ENCODE assay signal across 10 cellular contexts in the genomic region with DNA sequence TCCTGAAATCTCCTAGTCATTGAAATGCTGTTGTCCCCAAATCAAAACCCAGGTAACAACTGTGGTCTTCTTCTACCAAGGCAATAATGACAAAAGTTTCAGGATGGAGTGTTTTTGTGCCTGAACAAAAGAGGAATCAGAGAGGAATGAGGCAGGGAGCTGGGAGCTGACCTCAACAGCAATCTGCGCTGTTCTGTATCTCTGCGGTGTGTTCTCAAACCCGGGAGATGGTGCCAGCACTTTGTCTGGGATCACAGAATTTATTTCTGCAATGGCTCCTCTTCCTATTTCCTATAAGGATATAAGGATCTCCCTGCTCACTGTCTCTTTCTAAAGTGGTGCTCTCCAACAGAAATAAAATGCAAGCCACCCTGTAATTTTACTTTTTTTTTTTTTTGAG. TPM values are rescaled to one million over a fixed set of nuclear protein-coding genes. Genes with fewer than 3 reads are reported as not detected.
A peak's percentile ranks its signal among the peaks of the same experiment; 100 is the strongest.
DNase-seq lines count a peak whose midpoint lies in the region; ATAC-seq lines count a peak whose summit lies in the region.
"Had no signal": no experiment of that assay in that cellular context is flagged by ENCODE, and none has a peak within 500 bp of the region (broad histone marks: within the 10 kb centered on the region; RNA-seq: fewer than 3 reads in every experiment).

No MANE protein-coding gene starts in this region.

- H3K4me3 ChIP-seq in adipocyte (ENCODE audit: low read length) (peak overlapping the region; percentile 86), right cardiac atrium (ENCODE audit: low read length) (peak overlapping the region; percentile 68), skeletal muscle satellite cell (ENCODE audit: low read length) (peak overlapping the region; percentile 74)

- H3K27me3 ChIP-seq in adipocyte (replicated peaks; ENCODE audit: control insufficient read depth, insufficient read depth, low read length), result no peaks in the 10 kb centered on the region
- no peaks in the 10 kb centered on the region for H3K27me3 ChIP-seq in right cardiac atrium (ENCODE audit: control insufficient read depth, insufficient read depth)
- no peaks in the 10 kb centered on the region for H3K27me3 ChIP-seq in skeletal muscle satellite cell (ENCODE audit: control insufficient read depth, insufficient read depth, low read length)

- DNase-seq in adipocyte (ENCODE audit: low read depth), result peak; percentile 53
- no peak for DNase-seq in right cardiac atrium
- no peak for DNase-seq in activated CD4-positive, alpha-beta T cell treated with anti-CD3 and anti-CD28 coated beads, Interleukin-2, amount 50 U/mL, for 1 hour
- DNase-seq: DMS153; effector memory CD4-positive, alpha-beta T cell had no signal

- no peak overlapping the region for H3K27ac ChIP-seq in right cardiac atrium (ENCODE audit: low read length)

- no peaks in the 10 kb centered on the region for H3K36me3 ChIP-seq in ES-I3 (ENCODE audit: insufficient read depth, low read length)
- H3K36me3 ChIP-seq in adipocyte (ENCODE audit: control insufficient read depth, insufficient read depth, low read length, severe bottlenecking), result no peaks in the 10 kb centered on the region
- no peaks in the 10 kb centered on the region for H3K36me3 ChIP-seq in skeletal muscle satellite cell (ENCODE audit: insufficient read depth, low read length)

- H3K4me1 ChIP-seq in ES-I3 (ENCODE audit: insufficient read depth, low read length) (no peaks in the 10 kb centered on the region; the same call in none of the 2 replicates), adipocyte (ENCODE audit: control insufficient read depth, insufficient read depth, low read length) (peaks cover 30% of the 10 kb centered on the region), right cardiac atrium (ENCODE audit: control insufficient read depth, insufficient read depth, low read length) (peaks cover under 1% of the 10 kb centered on the region), skeletal muscle satellite cell (ENCODE audit: control insufficient read depth, insufficient read depth, low read length) (peaks cover 18% of the 10 kb centered on the region)

- H3K4me2 ChIP-seq in skeletal muscle satellite cell (ENCODE audit: low read length), result peak overlapping the region; percentile 82

- intact Hi-C loops in right cardiac atrium (cut with DNase I), result no loop called here

- 24% methylated on average over 3 of the region's 3 CpGs for WGBS in right cardiac atrium

- H3K9me3 ChIP-seq in ES-I3 (ENCODE audit: control insufficient read depth, insufficient read depth, low read length), result no peaks in the 10 kb centered on the region
- no peaks in the 10 kb centered on the region for H3K9me3 ChIP-seq in adipocyte (ENCODE audit: control insufficient read depth, low read length)
- no peaks in the 10 kb centered on the region for H3K9me3 ChIP-seq in right cardiac atrium (ENCODE audit: control insufficient read depth, low read length)
- no peaks in the 10 kb centered on the region for H3K9me3 ChIP-seq in skeletal muscle satellite cell (replicated peaks; ENCODE audit: low read length)

- H3K9ac ChIP-seq in ES-I3 (ENCODE audit: low read depth, low read length), result peak overlapping the region; percentile 67; the same call in 1 of the 2 replicates
- H3K9ac ChIP-seq in adipocyte (ENCODE audit: low read length), result peak overlapping the region; percentile 76
- peak overlapping the region; percentile 68 for H3K9ac ChIP-seq in skeletal muscle satellite cell (ENCODE audit: low read depth, low read length)

- ATAC-seq in right cardiac atrium (peak in 1 of 2 donors; percentile 27), HG02763 (IDR thresholded peaks at IDR 0.05; ENCODE audit: unreplicated experiment) (no peak), GM21526 (IDR thresholded peaks at IDR 0.05; ENCODE audit: low FRiP score, unreplicated experiment) (no peak), GM19397 (IDR thresholded peaks at IDR 0.05; ENCODE audit: unreplicated experiment) (no peak)

RNA-seq across cellular contexts. Expression of a gene that starts 0.4 kb away (rescaled TPM):
- total RNA-seq in right cardiac atrium, result 10 to 100 TPM in 2 of 4 donors, 1 to 10 TPM in 2; 8.7 to 14.4 (median 11.4) TPM
- 9.9 TPM for polyA plus RNA-seq in right cardiac atrium
- 11.6 and 15.7 TPM in 2 replicates for total RNA-seq in skeletal muscle satellite cell (2012; rRNA removed)

RNA-seq across cellular contexts. Expression of a gene that starts 13.9 kb away (rescaled TPM):
- 10 to 100 TPM; 10.2 to 11.0 (median 10.6) TPM for total RNA-seq in right cardiac atrium
- polyA plus RNA-seq in right cardiac atrium, result 4.1 TPM
- 10.9 and 14.2 TPM in 2 replicates for total RNA-seq in skeletal muscle satellite cell (2012; rRNA removed)
